In genomic region chr1:91831132-91831930, GRCh38 we compare ENCODE assay signal across 13 cellular contexts. TPM values are rescaled to one million over a fixed set of nuclear protein-coding genes. Genes with fewer than 3 reads are reported as not detected.
A peak's percentile ranks its signal among the peaks of the same experiment; 100 is the strongest.
DNase-seq lines count a peak whose midpoint lies in the region; ATAC-seq and TF ChIP-seq lines count a peak whose summit lies in the region.
"Had no signal": no experiment of that assay in that cellular context is flagged by ENCODE, and none has a peak within 500 bp of the region (broad histone marks: within the 10 kb centered on the region; RNA-seq: fewer than 3 reads in every experiment).

No MANE protein-coding gene starts in this region.

- H3K27ac ChIP-seq in adrenal gland (peak overlapping the region in 3 of 5 donors; percentile 13 to 73 (median 59)), MM.1S (ENCODE audit: low read length) (no peak overlapping the region)

- H3K9me3 ChIP-seq in adrenal gland (replicated peaks in 1 of 3) (no peaks in the 10 kb centered on the region), MM.1S (replicated peaks; ENCODE audit: insufficient read depth, low read length) (no peaks in the 10 kb centered on the region)

- H3K4me1 ChIP-seq in adrenal gland (replicated peaks in 1 of 2) = peaks cover 23 to 29% of the 10 kb centered on the region in 2 donors
- no peaks in the 10 kb centered on the region for H3K4me1 ChIP-seq in MM.1S (ENCODE audit: low read length)

- DNase-seq in HFFc6 (peak; percentile 47), adrenal gland (peak in 5 of 7 donors; percentile 46 to 74 (median 54)), iris pigment epithelial cell (ENCODE audit: low read depth) (peak; percentile 74), sciatic nerve (ENCODE audit: low spot score) (no peak), activated T-cell treated with anti-CD3 and anti-CD28 coated beads for 4 hours (no peak), GM10266 (ENCODE audit: extremely low spot score) (no peak), MM.1S (no peak)
- DNase-seq: activated T-cell treated with anti-CD3 and anti-CD28 coated beads, Interleukin-2, amount 50 U/mL, for 72 hours; CD4-positive, alpha-beta memory T cell; NCI-H524 had no signal

- intact Hi-C loops in adrenal gland (cut with DNase I) = no loop called here
- intact Hi-C loops in sciatic nerve (cut with DNase I) = no loop called here

- TF ChIP-seq CTCF in HFFc6 (IDR thresholded peaks at IDR 0.05) (no peak), adrenal gland (IDR thresholded peaks at IDR 0.05) (no peak), GM10266 (IDR thresholded peaks at IDR 0.05; ENCODE audit: control insufficient read depth, insufficient read depth, low read depth, missing control alignments) (no peak), MM.1S (IDR thresholded peaks at IDR 0.05; ENCODE audit: low read length) (no peak)

- H3K79me2 ChIP-seq in MM.1S (ENCODE audit: low read length) = no peaks in the 10 kb centered on the region

- ATAC-seq in sciatic nerve (peak; percentile 2), GM21717 (IDR thresholded peaks at IDR 0.05; ENCODE audit: unreplicated experiment) (no peak)
- ATAC-seq: activated CD4-positive, CD25-positive, alpha-beta regulatory T cell treated with anti-CD3 and anti-CD28 coated beads, Interleukin-2, amount 50 U/mL, for 24 hours; activated T-cell treated with anti-CD3 and anti-CD28 coated beads, Interleukin-2, amount 50 U/mL, for 72 hours had no signal

- no peaks in the 10 kb centered on the region for H3K27me3 ChIP-seq in adrenal gland
- no peaks in the 10 kb centered on the region for H3K27me3 ChIP-seq in MM.1S (replicated peaks; ENCODE audit: insufficient read depth, low read length)

- H3K4me1 Mint-ChIP-seq in HFFc6 (ENCODE audit: low read depth) = peaks cover 38% of the 10 kb centered on the region

- no peak overlapping the region for H3K9ac ChIP-seq in MM.1S (ENCODE audit: low read length)

- no peaks in the 10 kb centered on the region for H4K20me1 ChIP-seq in MM.1S (ENCODE audit: insufficient read depth, low read length)

- no peaks in the 10 kb centered on the region for H3F3A ChIP-seq in MM.1S (ENCODE audit: insufficient read depth, low read length)

- no peak overlapping the region for H3K4me3 Mint-ChIP-seq in HFFc6
- H3K4me3 Mint-ChIP-seq: activated T-cell treated with anti-CD3 and anti-CD28 coated beads, Interleukin-2, amount 50 U/mL, for 72 hours; stimulated activated naive CD8-positive, alpha-beta T cell treated with anti-CD3 and anti-CD28 coated beads, Interleukin-15, Interleukin-2, amounts not matched to agents 100 ng/mL and 50 ng/mL, for 24 hours had no signal

- H3K27ac Mint-ChIP-seq in HFFc6 = peak overlapping the region; percentile 90
- H3K27ac Mint-ChIP-seq: activated T-cell treated with anti-CD3 and anti-CD28 coated beads, Interleukin-2, amount 50 U/mL, for 72 hours; stimulated activated naive CD8-positive, alpha-beta T cell treated with anti-CD3 and anti-CD28 coated beads, Interleukin-15, Interleukin-2, amounts not matched to agents 100 ng/mL and 50 ng/mL, for 24 hours had no signal

- TF ChIP-seq POLR2A in adrenal gland (IDR thresholded peaks at IDR 0.05) = no peak

- H3K27me3 Mint-ChIP-seq in HFFc6 (ENCODE audit: insufficient read depth) = no peaks in the 10 kb centered on the region
- H3K27me3 Mint-ChIP-seq: CD4-positive, alpha-beta memory T cell; stimulated activated naive CD8-positive, alpha-beta T cell treated with anti-CD3 and anti-CD28 coated beads, Interleukin-15, Interleukin-2, amounts not matched to agents 100 ng/mL and 50 ng/mL, for 24 hours had no signal

- no peak overlapping the region for H3K4me2 ChIP-seq in MM.1S (ENCODE audit: low read depth, low read length)

- H3K9me2 ChIP-seq in MM.1S (replicated peaks; ENCODE audit: insufficient read depth, low read length) = no peaks in the 10 kb centered on the region

- WGBS in adrenal gland, 4 donors = 44 to 52% (median 48%) methylated on average over 8 of the region's 8 CpGs

- H3K36me3 ChIP-seq in adrenal gland (replicated peaks in 1 of 2) (no peaks in the 10 kb centered on the region), MM.1S (replicated peaks; ENCODE audit: insufficient read depth, low read length) (no peaks in the 10 kb centered on the region)

- no peaks in the 10 kb centered on the region for H3K9me3 Mint-ChIP-seq in HFFc6
- H3K9me3 Mint-ChIP-seq: activated T-cell treated with anti-CD3 and anti-CD28 coated beads, Interleukin-2, amount 50 U/mL, for 72 hours; stimulated activated naive CD8-positive, alpha-beta T cell treated with anti-CD3 and anti-CD28 coated beads, Interleukin-15, Interleukin-2, amounts not matched to agents 100 ng/mL and 50 ng/mL, for 24 hours had no signal

- no peak overlapping the region for H2AFZ ChIP-seq in MM.1S (ENCODE audit: low read length)

- no peaks in the 10 kb centered on the region for H3K36me3 Mint-ChIP-seq in HFFc6 (ENCODE audit: low read depth)

- H3K4me3 ChIP-seq in adrenal gland = no peak overlapping the region
- no peak overlapping the region for H3K4me3 ChIP-seq in MM.1S (ENCODE audit: low read length)

RNA-seq across cellular contexts. Expression of gene TGFBR3, which starts 54.6 kb away (rescaled TPM):
- total RNA-seq in HFFc6 (2021; fragmentation: NEBNext Ultra II Directional; extraction: Animal tissue kit (Norgen Biotek cat#: 25700)) = 10 to 100 TPM in 4 of 6 experiments, 1 to 10 TPM in 2; 5.8 to 21.1 (median 19.0) TPM
- 100 to 1,000 TPM in 7 of 8 donors, 10 to 100 TPM in 1; 95.5 to 340 (median 157) TPM for total RNA-seq in adrenal gland
- 100 to 1,000 TPM in 1 of 3 donors, 10 to 100 TPM in 2; 13.9 to 141 (median 19.0) TPM for polyA plus RNA-seq in adrenal gland
- total RNA-seq in sciatic nerve = 109 TPM

Comparison
In these comparisons a context has a peak if more than half of its experiments do, and no peak if none do; other contexts are left out.
1. DNase-seq: peak in HFFc6 (single experiment), adrenal gland (5 of 7) and iris pigment epithelial cell (single experiment); none in sciatic nerve (single experiment), activated T-cell treated with anti-CD3 and anti-CD28 coated beads for 4 hours (single experiment), GM10266 (single experiment) and MM.1S (single experiment).